Comparison of ENCODE assay signal across 1 cellular context in the genomic region with DNA sequence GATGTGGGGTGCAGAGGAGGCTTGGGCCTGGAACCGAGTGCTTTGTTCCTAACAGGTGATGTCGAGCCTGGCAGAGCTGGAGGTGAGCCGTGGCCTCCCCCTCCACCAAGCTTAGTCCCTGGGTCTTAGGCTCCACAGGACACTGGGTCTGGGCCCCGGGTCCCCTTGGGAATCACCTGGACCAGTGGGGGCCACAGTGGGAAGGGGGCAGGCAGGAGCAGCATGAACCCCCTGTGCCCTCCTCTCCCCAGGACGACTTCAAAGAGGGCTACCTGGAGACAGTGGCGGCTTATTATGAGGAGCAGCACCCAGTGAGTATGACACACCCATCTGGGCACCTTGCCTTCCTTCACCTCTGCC.
TF ChIP-seq lines count a peak whose summit lies in the region.

No MANE protein-coding gene starts in this region.

TF ChIP-seq in H1, 55 proteins besides CTCF, POLR2A, EP300 and RAD21:
- no peak for TF ChIP-seq POU5F1 (IDR thresholded peaks at IDR 0.05; ENCODE audit: low read depth, low read length)
- no peak for TF ChIP-seq SP1 (IDR thresholded peaks at IDR 0.05; ENCODE audit: low read depth, low read length)
- no peak for TF ChIP-seq PHF8 (conservative IDR thresholded peaks at IDR 0.05; ENCODE audit: low read depth, low read length)
- no peak for TF ChIP-seq ZNF274 (IDR thresholded peaks at IDR 0.05; ENCODE audit: borderline replicate concordance, extremely low read depth, low read length)
- no peak for TF ChIP-seq EGR1 (IDR thresholded peaks at IDR 0.05; ENCODE audit: borderline replicate concordance, low read depth, low read length)
- no peak for TF ChIP-seq BRCA1 (IDR thresholded peaks at IDR 0.05; ENCODE audit: low read depth, low read length)
- TF ChIP-seq TAF7 (optimal IDR thresholded peaks at IDR 0.05; ENCODE audit: borderline replicate concordance, low read depth, low read length), result no peak
- TF ChIP-seq GABPA (IDR thresholded peaks at IDR 0.05; ENCODE audit: borderline replicate concordance, insufficient read depth, low read length), result no peak
- TF ChIP-seq CBX8 (IDR thresholded peaks at IDR 0.05; ENCODE audit: borderline replicate concordance, low read depth, low read length), result no peak
- no peak for TF ChIP-seq CREB1 (IDR thresholded peaks at IDR 0.05)
- TF ChIP-seq RNF2 (IDR thresholded peaks at IDR 0.05; ENCODE audit: borderline replicate concordance, low read depth, low read length, missing control alignments, poor library complexity, severe bottlenecking), result no peak
- no peak for TF ChIP-seq RFX5 (IDR thresholded peaks at IDR 0.05; ENCODE audit: borderline replicate concordance, low read depth, low read length)
- no peak for TF ChIP-seq CTBP2 (IDR thresholded peaks at IDR 0.05; ENCODE audit: borderline replicate concordance, insufficient read depth, insufficient read length, low read length)
- TF ChIP-seq, protein P1, sequence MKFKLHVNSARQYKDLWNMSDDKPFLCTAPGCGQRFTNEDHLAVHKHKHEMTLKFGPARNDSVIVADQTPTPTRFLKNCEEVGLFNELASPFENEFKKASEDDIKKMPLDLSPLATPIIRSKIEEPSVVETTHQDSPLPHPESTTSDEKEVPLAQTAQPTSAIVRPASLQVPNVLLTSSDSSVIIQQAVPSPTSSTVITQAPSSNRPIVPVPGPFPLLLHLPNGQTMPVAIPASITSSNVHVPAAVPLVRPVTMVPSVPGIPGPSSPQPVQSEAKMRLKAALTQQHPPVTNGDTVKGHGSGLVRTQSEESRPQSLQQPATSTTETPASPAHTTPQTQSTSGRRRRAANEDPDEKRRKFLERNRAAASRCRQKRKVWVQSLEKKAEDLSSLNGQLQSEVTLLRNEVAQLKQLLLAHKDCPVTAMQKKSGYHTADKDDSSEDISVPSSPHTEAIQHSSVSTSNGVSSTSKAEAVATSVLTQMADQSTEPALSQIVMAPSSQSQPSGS (IDR thresholded peaks at IDR 0.05; ENCODE audit: low read length), result no peak
- TF ChIP-seq CHD2 (IDR thresholded peaks at IDR 0.05; ENCODE audit: low read length), result no peak
TF ChIP-seq in H1: peak in this region for 0.
